12 cellular contexts compared by ENCODE assay signal in genomic region chr3:59374812-59375211, GRCh38.
DNase-seq lines count a peak whose midpoint lies in the region; ATAC-seq and TF ChIP-seq lines count a peak whose summit lies in the region.
"Had no signal": no experiment of that assay in that cellular context is flagged by ENCODE, and none has a peak within 500 bp of the region (broad histone marks: within the 10 kb centered on the region; RNA-seq: fewer than 3 reads in every experiment).

No MANE protein-coding gene starts in this region.

- H3K79me2 ChIP-seq in PC-3 (ENCODE audit: low read length) = no peaks in the 10 kb centered on the region
- H3K79me2 ChIP-seq: hepatocyte had no signal

- H3K4me3 ChIP-seq in PC-3 (ENCODE audit: low read length) = no peak overlapping the region
- H3K4me3 ChIP-seq: cardiac muscle cell, hepatocyte had no signal

- H3K4me1 ChIP-seq in PC-3 (ENCODE audit: insufficient read depth, low read length) = no peaks in the 10 kb centered on the region

- H4K20me1 ChIP-seq in PC-3 (ENCODE audit: low read length) = no peaks in the 10 kb centered on the region

- no peak overlapping the region for H3K4me3 Mint-ChIP-seq in stimulated activated effector memory CD8-positive, alpha-beta T cell treated with anti-CD3 and anti-CD28 coated beads, Interleukin-12 subunit alpha, Interleukin-12 subunit beta, amount 100 ng/mL, for 72 hours

- no peak overlapping the region for H2AFZ ChIP-seq in PC-3 (ENCODE audit: low read length)
- H2AFZ ChIP-seq: hepatocyte had no signal

- H3K27ac ChIP-seq in PC-3 (ENCODE audit: low read length) = no peak overlapping the region
- H3K27ac ChIP-seq: cardiac muscle cell, hepatocyte had no signal

- TF ChIP-seq CTCF in PC-3 (conservative IDR thresholded peaks at IDR 0.05; ENCODE audit: low read depth, low read length) = no peak

- CTCF ChIA-PET in PC-3 (lab: Charles Lee) (interaction anchor here (0.6 kb wide), 1 partner anchor 34 kb away, joined by 3 read pairs; no protein-coding TSS in a partner anchor), HEK293T (lab: Yijun Ruan, JAX) (no interaction called here)

- intact Hi-C loops in PC-3 (cut with micrococcal nuclease) = no loop called here

- H3K9ac ChIP-seq in PC-3 (ENCODE audit: low read length) = no peak overlapping the region

- H3K27me3 ChIP-seq in PC-3 (ENCODE audit: low read length) = no peaks in the 10 kb centered on the region
- H3K27me3 ChIP-seq: cardiac muscle cell, hepatocyte had no signal

- H3F3A ChIP-seq in PC-3 (ENCODE audit: low read length, unreplicated experiment) = no peaks in the 10 kb centered on the region

- POLR2A ChIA-PET in PC-3 (lab: Charles Lee; ENCODE audit: unreplicated experiment) = no interaction called here
- POLR2A ChIA-PET in HEK293T (lab: Yijun Ruan, JAX) = no interaction called here

- ATAC-seq in HG02623 (IDR thresholded peaks at IDR 0.05; ENCODE audit: unreplicated experiment) (peak; percentile 99), HG03575 (IDR thresholded peaks at IDR 0.05; ENCODE audit: extremely low read depth, insufficient number of reproducible peaks, low FRiP score, unreplicated experiment) (peak; percentile 99), PC-3 (no peak)
- ATAC-seq in stimulated activated effector memory CD8-positive, alpha-beta T cell treated with anti-CD3 and anti-CD28 coated beads, Interleukin-12 subunit alpha, Interleukin-12 subunit beta, amount 100 ng/mL, for 72 hours = peak; percentile 65

- BruUV-seq in PC-3 (replicated peaks; lab: Mats Ljungman, UMichigan) = no TSS peak

- DNase-seq in GM19238 (ENCODE audit: insufficient read length, low spot score) (peak; percentile 56), ureter (ENCODE audit: low spot score) (no peak), PC-3 (no peak), HEK293T (ENCODE audit: extremely low spot score) (no peak)
- no peak for DNase-seq in stimulated activated effector memory CD8-positive, alpha-beta T cell treated with anti-CD3 and anti-CD28 coated beads, Interleukin-12 subunit alpha, Interleukin-12 subunit beta, amount 100 ng/mL, for 72 hours (ENCODE audit: low spot score in 2 of 2)
- DNase-seq: activated CD4-positive, alpha-beta T cell treated with anti-CD3 and anti-CD28 coated beads for 4 hours; NCI-H524 had no signal

- H3K27ac Mint-ChIP-seq in stimulated activated effector memory CD8-positive, alpha-beta T cell treated with anti-CD3 and anti-CD28 coated beads, Interleukin-12 subunit alpha, Interleukin-12 subunit beta, amount 100 ng/mL, for 72 hours = no peak overlapping the region
- H3K27ac Mint-ChIP-seq: progenitor cell of endocrine pancreas had no signal

- no peak overlapping the region for H3K4me2 ChIP-seq in PC-3 (ENCODE audit: low read length)
- H3K4me2 ChIP-seq: hepatocyte had no signal

- no peaks in the 10 kb centered on the region for H3K9me3 Mint-ChIP-seq in stimulated activated effector memory CD8-positive, alpha-beta T cell treated with anti-CD3 and anti-CD28 coated beads, Interleukin-12 subunit alpha, Interleukin-12 subunit beta, amount 100 ng/mL, for 72 hours

- H3K9me3 ChIP-seq in PC-3 (ENCODE audit: low read length) = no peaks in the 10 kb centered on the region

- H3K9me2 ChIP-seq in PC-3 (replicated peaks; ENCODE audit: low read length) = no peaks in the 10 kb centered on the region

- no peaks in the 10 kb centered on the region for H3K36me3 ChIP-seq in PC-3 (ENCODE audit: low read depth, low read length)
- H3K36me3 ChIP-seq: cardiac muscle cell had no signal

- H3K4me1 Mint-ChIP-seq in stimulated activated effector memory CD8-positive, alpha-beta T cell treated with anti-CD3 and anti-CD28 coated beads, Interleukin-12 subunit alpha, Interleukin-12 subunit beta, amount 100 ng/mL, for 72 hours = peaks cover 1% of the 10 kb centered on the region

- H3K36me3 Mint-ChIP-seq in stimulated activated effector memory CD8-positive, alpha-beta T cell treated with anti-CD3 and anti-CD28 coated beads, Interleukin-12 subunit alpha, Interleukin-12 subunit beta, amount 100 ng/mL, for 72 hours = no peaks in the 10 kb centered on the region

TF ChIP-seq in HEK293T, 16 proteins besides CTCF, POLR2A, EP300 and RAD21:
- TF ChIP-seq ARNT (IDR thresholded peaks at IDR 0.05) (no peak), LEF1 (IDR thresholded peaks at IDR 0.05; ENCODE audit: borderline replicate concordance) (no peak), SP1 (IDR thresholded peaks at IDR 0.05) (no peak), FOXK2 (IDR thresholded peaks at IDR 0.05) (no peak), L3MBTL2 (conservative IDR thresholded peaks at IDR 0.05) (no peak), PKNOX1 (IDR thresholded peaks at IDR 0.05) (no peak), FOXM1 (IDR thresholded peaks at IDR 0.05; ENCODE audit: borderline replicate concordance) (no peak), CTBP1 (IDR thresholded peaks at IDR 0.05; ENCODE audit: borderline replicate concordance) (no peak), FOXA1 (IDR thresholded peaks at IDR 0.05) (no peak)
TF ChIP-seq in HEK293T: peak in this region for 0.
